8 cellular contexts compared by ENCODE assay signal in genomic region chr7:157228864-157229422, GRCh38.
A peak's percentile ranks its signal among the peaks of the same experiment; 100 is the strongest.
DNase-seq lines count a peak whose midpoint lies in the region; ATAC-seq and TF ChIP-seq lines count a peak whose summit lies in the region.

No MANE protein-coding gene starts in this region.

- peaks cover 4% of the 10 kb centered on the region for H4K20me1 ChIP-seq in IMR-90 (ENCODE audit: insufficient read depth, low read length)

- CTCF ChIA-PET in IMR-90 (lab: Yijun Ruan, JAX), result no interaction called here

- H3K79me1 ChIP-seq in IMR-90 (ENCODE audit: low read depth in 1 of 2, low read length in 2 of 2), result peaks cover 5 to 26% of the 10 kb centered on the region in 2 experiments; a peak in 3 of 4 replicates

- TF ChIP-seq POLR2A in IMR-90 (IDR thresholded peaks at IDR 0.05; ENCODE audit: low read depth, low read length), result no peak

- H3K4me3 ChIP-seq in IMR-90 (ENCODE audit: insufficient read depth, low read depth, low read length) (no peak overlapping the region), lower lobe of right lung (no peak overlapping the region)

- H3K4me2 ChIP-seq in IMR-90 (ENCODE audit: low read depth, low read length), result no peak overlapping the region

- in situ Hi-C loops in IMR-90 (cut with MboI; ENCODE audit: low sequenced_read_pairs), result no loop called here

- H3K4ac ChIP-seq in IMR-90 (ENCODE audit: low read depth, low read length), result no peak overlapping the region

- peaks cover 34% of the 10 kb centered on the region for H3K36me3 ChIP-seq in IMR-90 (ENCODE audit: control insufficient read depth, insufficient read depth, low read length)
- peaks cover 96% of the 10 kb centered on the region for H3K36me3 ChIP-seq in lower lobe of right lung

- H2AK5ac ChIP-seq in IMR-90 (ENCODE audit: low read depth, low read length), result no peak overlapping the region

- dilution Hi-C loops in IMR-90 (cut with HindIII; ENCODE audit: low sequenced_read_pairs, unreplicated experiment), result no loop called here

- H3K14ac ChIP-seq in IMR-90 (replicated peaks; ENCODE audit: low read depth, low read length), result no peak overlapping the region

- no peak overlapping the region for H2BK15ac ChIP-seq in IMR-90 (ENCODE audit: low read depth, low read length)

- no peak overlapping the region for H2AFZ ChIP-seq in IMR-90 (replicated peaks; ENCODE audit: low read length, poor library complexity)

- no peaks in the 10 kb centered on the region for H3K27me3 Mint-ChIP-seq in activated T-helper 1 cell treated with anti-CD3 and anti-CD28 coated beads, Interleukin-12 subunit alpha, Interleukin-12 subunit beta, Interleukin-2, Interleukin-4 antibody, amounts not matched to agents 30 ng/mL and 10 ng/mL and 1 ng/mL, durations not matched to agents 14 hours and 24 hours and 36 hours (ENCODE audit: insufficient read depth)

- BruUV-seq in IMR-90 (replicated peaks; lab: Mats Ljungman, UMichigan), result no TSS peak

- H3K27me3 ChIP-seq in IMR-90 (ENCODE audit: control insufficient read depth, insufficient read depth, low read length) (no peaks in the 10 kb centered on the region), lower lobe of right lung (ENCODE audit: low read depth) (no peaks in the 10 kb centered on the region)

- H3K23ac ChIP-seq in IMR-90 (ENCODE audit: low read depth, low read length), result no peak overlapping the region

- no peak overlapping the region for H3K4me3 Mint-ChIP-seq in activated T-helper 1 cell treated with anti-CD3 and anti-CD28 coated beads, Interleukin-12 subunit alpha, Interleukin-12 subunit beta, Interleukin-2, Interleukin-4 antibody, amounts not matched to agents 30 ng/mL and 10 ng/mL and 1 ng/mL, durations not matched to agents 14 hours and 24 hours and 36 hours

- no peak overlapping the region for H3K56ac ChIP-seq in IMR-90 (ENCODE audit: extremely low read depth, insufficient read depth, low read length)

- DNase-seq in NCI-H524 (lab: John Stamatoyannopoulos, UW) (peak; percentile 18 to 41), NCI-H524 treated with DMSO at 0.1 percent for 48 hours (lab: John Stamatoyannopoulos, UW) (no peak), IMR-90 (peak; percentile 31), lower lobe of right lung (no peak), NCI-H187 (lab: John Stamatoyannopoulos, UW) (no peak)
- peak; percentile 7 for DNase-seq in activated T-helper 1 cell treated with anti-CD3 and anti-CD28 coated beads, Interleukin-12 subunit alpha, Interleukin-12 subunit beta, Interleukin-2, Interleukin-4 antibody, amounts not matched to agents 30 ng/mL and 10 ng/mL and 1 ng/mL, durations not matched to agents 14 hours and 24 hours and 36 hours (ENCODE audit: low spot score)

- POLR2A ChIA-PET in IMR-90 (lab: Charles Lee; ENCODE audit: unreplicated experiment), result no interaction called here

- no peak overlapping the region for H4K91ac ChIP-seq in IMR-90 (ENCODE audit: insufficient read depth, low read depth, low read length)

- peak overlapping the region; percentile 18 for H3K27ac Mint-ChIP-seq in activated T-helper 1 cell treated with anti-CD3 and anti-CD28 coated beads, Interleukin-12 subunit alpha, Interleukin-12 subunit beta, Interleukin-2, Interleukin-4 antibody, amounts not matched to agents 30 ng/mL and 10 ng/mL and 1 ng/mL, durations not matched to agents 14 hours and 24 hours and 36 hours

- no peak overlapping the region for H4K5ac ChIP-seq in IMR-90 (ENCODE audit: low read depth, low read length)

- H3K9me1 ChIP-seq in IMR-90 (ENCODE audit: insufficient read depth, low read length), result peaks cover 6% of the 10 kb centered on the region

- peak; percentile 51 for TF ChIP-seq RAD21 in IMR-90 (IDR thresholded peaks at IDR 0.05; ENCODE audit: low read length)

- H3K18ac ChIP-seq in IMR-90 (ENCODE audit: low read depth, low read length), result no peak overlapping the region

- no peak overlapping the region for H2AK9ac ChIP-seq in IMR-90 (replicated peaks; ENCODE audit: low read depth, low read length, poor library complexity)

- ATAC-seq in IMR-90 (ENCODE audit: low read depth) (peak; percentile 74), lower lobe of right lung (no peak), GM19455 (IDR thresholded peaks at IDR 0.05; ENCODE audit: unreplicated experiment) (no peak), HG02870 (IDR thresholded peaks at IDR 0.05; ENCODE audit: unreplicated experiment) (no peak)

- H3K4me1 Mint-ChIP-seq in activated T-helper 1 cell treated with anti-CD3 and anti-CD28 coated beads, Interleukin-12 subunit alpha, Interleukin-12 subunit beta, Interleukin-2, Interleukin-4 antibody, amounts not matched to agents 30 ng/mL and 10 ng/mL and 1 ng/mL, durations not matched to agents 14 hours and 24 hours and 36 hours (ENCODE audit: low read depth), result peaks cover under 1% of the 10 kb centered on the region

- H2BK5ac ChIP-seq in IMR-90 (ENCODE audit: low read depth, low read length, poor library complexity, severe bottlenecking), result no peak overlapping the region

- no peak overlapping the region for H3K9ac ChIP-seq in IMR-90 (ENCODE audit: low read depth, low read length)

- no CpG with 5 or more reads among the region's 8 CpGs for WGBS in IMR-90 (ENCODE audit: extremely low coverage in 2 of 2, insufficient read length in 1 of 2), 2 experiments

- H4K8ac ChIP-seq in IMR-90 (ENCODE audit: low read depth in 2 of 2, low read length in 2 of 2), result no peak overlapping the region

- no peak overlapping the region for H2BK20ac ChIP-seq in IMR-90 (ENCODE audit: low read depth, low read length)

- H3K9me3 Mint-ChIP-seq in activated T-helper 1 cell treated with anti-CD3 and anti-CD28 coated beads, Interleukin-12 subunit alpha, Interleukin-12 subunit beta, Interleukin-2, Interleukin-4 antibody, amounts not matched to agents 30 ng/mL and 10 ng/mL and 1 ng/mL, durations not matched to agents 14 hours and 24 hours and 36 hours, result no peaks in the 10 kb centered on the region

- no peak overlapping the region for H3K27ac ChIP-seq in IMR-90 (ENCODE audit: insufficient read depth, low read length)
- H3K27ac ChIP-seq in lower lobe of right lung, result no peak overlapping the region

- peaks cover 33% of the 10 kb centered on the region for H3K36me3 Mint-ChIP-seq in activated T-helper 1 cell treated with anti-CD3 and anti-CD28 coated beads, Interleukin-12 subunit alpha, Interleukin-12 subunit beta, Interleukin-2, Interleukin-4 antibody, amounts not matched to agents 30 ng/mL and 10 ng/mL and 1 ng/mL, durations not matched to agents 14 hours and 24 hours and 36 hours (ENCODE audit: low read depth)

- H3K9me3 ChIP-seq in IMR-90 (ENCODE audit: control insufficient read depth, insufficient read depth, low read length) (no peaks in the 10 kb centered on the region), lower lobe of right lung (no peaks in the 10 kb centered on the region)

- TF ChIP-seq CTCF in IMR-90 (conservative IDR thresholded peaks at IDR 0.05; ENCODE audit: low read depth, low read length) (peak; percentile 45), lower lobe of right lung (IDR thresholded peaks at IDR 0.05) (peak; percentile 16)

- no peak overlapping the region for H2BK120ac ChIP-seq in IMR-90 (ENCODE audit: low read depth, low read length)

- no peaks in the 10 kb centered on the region for H3K4me1 ChIP-seq in IMR-90 (ENCODE audit: control insufficient read depth, insufficient read depth, low read length)
- no peaks in the 10 kb centered on the region for H3K4me1 ChIP-seq in lower lobe of right lung

- intact Hi-C loops in IMR-90 (cut with micrococcal nuclease) (loop anchor here (1.0 kb wide), 1 partner anchor 111 kb away; no protein-coding TSS in a partner anchor), lower lobe of right lung (cut with DNase I) (no loop called here)
- intact Hi-C loops in activated T-helper 1 cell treated with anti-CD3 and anti-CD28 coated beads, Interleukin-12 subunit alpha, Interleukin-12 subunit beta, Interleukin-2, Interleukin-4 antibody, amounts not matched to agents 30 ng/mL and 10 ng/mL and 1 ng/mL, durations not matched to agents 14 hours and 24 hours and 36 hours (cut with micrococcal nuclease), result no loop called here

TF ChIP-seq in IMR-90, 13 proteins besides CTCF, POLR2A, EP300 and RAD21:
- TF ChIP-seq BHLHE40 (IDR thresholded peaks at IDR 0.05; ENCODE audit: low read depth, low read length), result no peak
- no peak for TF ChIP-seq MAFK (IDR thresholded peaks at IDR 0.05; ENCODE audit: low read depth, low read length)
- no peak for TF ChIP-seq RFX5 (IDR thresholded peaks at IDR 0.05; ENCODE audit: low read depth, low read length)
- TF ChIP-seq CHD1 (IDR thresholded peaks at IDR 0.05; ENCODE audit: low read depth, low read length), result no peak
- TF ChIP-seq ELK1 (IDR thresholded peaks at IDR 0.05; ENCODE audit: borderline replicate concordance, low read depth, low read length), result no peak
- no peak for TF ChIP-seq SMC3 (IDR thresholded peaks at IDR 0.05; ENCODE audit: low read depth, low read length)
- no peak for TF ChIP-seq FOS (IDR thresholded peaks at IDR 0.05; ENCODE audit: low read depth, low read length)
- no peak for TF ChIP-seq MAZ (IDR thresholded peaks at IDR 0.05; ENCODE audit: borderline replicate concordance, low read depth, low read length)
- no peak for TF ChIP-seq NFE2L2 (IDR thresholded peaks at IDR 0.05; ENCODE audit: low read depth, low read length)
- no peak for TF ChIP-seq RCOR1 (IDR thresholded peaks at IDR 0.05; ENCODE audit: insufficient replicate concordance, low read length)
- TF ChIP-seq MXI1 (IDR thresholded peaks at IDR 0.05; ENCODE audit: borderline replicate concordance, low read depth, low read length), result no peak
- TF ChIP-seq CEBPB (IDR thresholded peaks at IDR 0.05; ENCODE audit: low read depth, low read length), result no peak
- no peak for TF ChIP-seq USF2 (IDR thresholded peaks at IDR 0.05; ENCODE audit: low read depth, low read length)

Comparison
In these comparisons a context has a peak if more than half of its experiments do, and no peak if none do; other contexts are left out.
1. DNase-seq: peak in NCI-H524 (2 of 2), IMR-90 (single experiment) and activated T-helper 1 cell treated with anti-CD3 and anti-CD28 coated beads, Interleukin-12 subunit alpha, Interleukin-12 subunit beta, Interleukin-2, Interleukin-4 antibody, amounts not matched to agents 30 ng/mL and 10 ng/mL and 1 ng/mL, durations not matched to agents 14 hours and 24 hours and 36 hours (single experiment); none in NCI-H524 treated with DMSO at 0.1 percent for 48 hours (single experiment), lower lobe of right lung (single experiment) and NCI-H187 (0 of 2).